In the genomic region with DNA sequence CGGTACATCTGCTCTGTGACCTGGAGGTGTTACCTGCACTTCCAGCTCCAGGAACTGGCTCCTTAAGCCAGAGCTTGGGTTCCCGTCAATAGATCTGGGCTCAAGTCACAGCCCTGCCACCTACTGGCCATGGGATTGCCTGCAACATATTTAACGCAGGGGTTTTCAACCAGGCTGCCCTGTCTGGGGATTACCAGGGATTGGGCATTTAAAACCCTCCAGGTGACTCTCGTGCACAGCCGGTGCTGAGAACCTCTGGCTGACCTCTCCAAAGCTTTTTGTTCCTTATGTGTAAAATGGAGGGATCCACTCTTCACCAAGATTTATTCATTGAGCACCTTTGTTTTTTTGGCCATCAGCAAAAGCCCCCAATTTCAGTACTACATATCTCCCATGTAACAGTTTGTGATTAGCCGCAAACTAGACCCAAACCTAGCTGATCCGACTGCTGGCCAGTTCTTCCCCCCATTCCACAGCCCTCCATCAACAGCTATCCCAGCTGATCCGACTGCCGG, we compare ENCODE assay signal across 1 cellular context.
A peak's percentile ranks its signal among the peaks of the same experiment; 100 is the strongest.
TF ChIP-seq lines count a peak whose summit lies in the region.

No MANE protein-coding gene starts in this region.

TF ChIP-seq in GM23338, 12 proteins besides CTCF, POLR2A, EP300 and RAD21:
- TF ChIP-seq, protein P1, sequence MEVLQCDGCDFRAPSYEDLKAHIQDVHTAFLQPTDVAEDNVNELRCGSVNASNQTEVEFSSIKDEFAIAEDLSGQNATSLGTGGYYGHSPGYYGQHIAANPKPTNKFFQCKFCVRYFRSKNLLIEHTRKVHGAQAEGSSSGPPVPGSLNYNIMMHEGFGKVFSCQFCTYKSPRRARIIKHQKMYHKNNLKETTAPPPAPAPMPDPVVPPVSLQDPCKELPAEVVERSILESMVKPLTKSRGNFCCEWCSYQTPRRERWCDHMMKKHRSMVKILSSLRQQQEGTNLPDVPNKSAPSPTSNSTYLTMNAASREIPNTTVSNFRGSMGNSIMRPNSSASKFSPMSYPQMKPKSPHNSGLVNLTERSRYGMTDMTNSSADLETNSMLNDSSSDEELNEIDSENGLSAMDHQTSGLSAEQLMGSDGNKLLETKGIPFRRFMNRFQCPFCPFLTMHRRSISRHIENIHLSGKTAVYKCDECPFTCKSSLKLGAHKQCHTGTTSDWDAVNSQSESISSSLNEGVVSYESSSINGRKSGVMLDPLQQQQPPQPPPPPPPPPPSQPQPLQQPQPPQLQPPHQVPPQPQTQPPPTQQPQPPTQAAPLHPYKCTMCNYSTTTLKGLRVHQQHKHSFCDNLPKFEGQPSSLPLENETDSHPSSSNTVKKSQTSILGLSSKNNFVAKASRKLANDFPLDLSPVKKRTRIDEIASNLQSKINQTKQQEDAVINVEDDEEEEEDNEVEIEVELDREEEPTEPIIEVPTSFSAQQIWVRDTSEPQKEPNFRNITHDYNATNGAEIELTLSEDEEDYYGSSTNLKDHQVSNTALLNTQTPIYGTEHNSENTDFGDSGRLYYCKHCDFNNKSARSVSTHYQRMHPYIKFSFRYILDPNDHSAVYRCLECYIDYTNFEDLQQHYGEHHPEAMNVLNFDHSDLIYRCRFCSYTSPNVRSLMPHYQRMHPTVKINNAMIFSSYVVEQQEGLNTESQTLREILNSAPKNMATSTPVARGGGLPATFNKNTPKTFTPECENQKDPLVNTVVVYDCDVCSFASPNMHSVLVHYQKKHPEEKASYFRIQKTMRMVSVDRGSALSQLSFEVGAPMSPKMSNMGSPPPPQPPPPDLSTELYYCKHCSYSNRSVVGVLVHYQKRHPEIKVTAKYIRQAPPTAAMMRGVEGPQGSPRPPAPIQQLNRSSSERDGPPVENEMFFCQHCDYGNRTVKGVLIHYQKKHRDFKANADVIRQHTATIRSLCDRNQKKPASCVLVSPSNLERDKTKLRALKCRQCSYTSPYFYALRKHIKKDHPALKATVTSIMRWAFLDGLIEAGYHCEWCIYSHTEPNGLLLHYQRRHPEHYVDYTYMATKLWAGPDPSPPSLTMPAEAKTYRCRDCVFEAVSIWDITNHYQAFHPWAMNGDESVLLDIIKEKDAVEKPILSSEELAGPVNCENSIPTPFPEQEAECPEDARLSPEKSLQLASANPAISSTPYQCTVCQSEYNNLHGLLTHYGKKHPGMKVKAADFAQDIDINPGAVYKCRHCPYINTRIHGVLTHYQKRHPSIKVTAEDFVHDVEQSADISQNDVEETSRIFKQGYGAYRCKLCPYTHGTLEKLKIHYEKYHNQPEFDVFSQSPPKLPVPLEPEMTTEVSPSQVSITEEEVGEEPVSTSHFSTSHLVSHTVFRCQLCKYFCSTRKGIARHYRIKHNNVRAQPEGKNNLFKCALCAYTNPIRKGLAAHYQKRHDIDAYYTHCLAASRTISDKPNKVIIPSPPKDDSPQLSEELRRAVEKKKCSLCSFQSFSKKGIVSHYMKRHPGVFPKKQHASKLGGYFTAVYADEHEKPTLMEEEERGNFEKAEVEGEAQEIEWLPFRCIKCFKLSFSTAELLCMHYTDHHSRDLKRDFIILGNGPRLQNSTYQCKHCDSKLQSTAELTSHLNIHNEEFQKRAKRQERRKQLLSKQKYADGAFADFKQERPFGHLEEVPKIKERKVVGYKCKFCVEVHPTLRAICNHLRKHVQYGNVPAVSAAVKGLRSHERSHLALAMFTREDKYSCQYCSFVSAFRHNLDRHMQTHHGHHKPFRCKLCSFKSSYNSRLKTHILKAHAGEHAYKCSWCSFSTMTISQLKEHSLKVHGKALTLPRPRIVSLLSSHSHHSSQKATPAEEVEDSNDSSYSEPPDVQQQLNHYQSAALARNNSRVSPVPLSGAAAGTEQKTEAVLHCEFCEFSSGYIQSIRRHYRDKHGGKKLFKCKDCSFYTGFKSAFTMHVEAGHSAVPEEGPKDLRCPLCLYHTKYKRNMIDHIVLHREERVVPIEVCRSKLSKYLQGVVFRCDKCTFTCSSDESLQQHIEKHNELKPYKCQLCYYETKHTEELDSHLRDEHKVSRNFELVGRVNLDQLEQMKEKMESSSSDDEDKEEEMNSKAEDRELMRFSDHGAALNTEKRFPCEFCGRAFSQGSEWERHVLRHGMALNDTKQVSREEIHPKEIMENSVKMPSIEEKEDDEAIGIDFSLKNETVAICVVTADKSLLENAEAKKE (CRISPR knock-in tag; IDR thresholded peaks at IDR 0.05): peak; percentile 81; the same call in 1 of the 2 replicates
- TF ChIP-seq EZH2 (IDR thresholded peaks at IDR 0.05; ENCODE audit: low read depth, unreplicated experiment): no peak
- no peak for TF ChIP-seq STAT1 (IDR thresholded peaks at IDR 0.05; ENCODE audit: unreplicated experiment)
